ENCODE assay signal across 1 cellular context in genomic region chr10:132232553-132232949, GRCh38.
TF ChIP-seq lines count a peak whose summit lies in the region.

No MANE protein-coding gene starts in this region.

TF ChIP-seq in H1, 55 proteins besides CTCF, POLR2A, EP300 and RAD21:
- TF ChIP-seq SIRT6 (IDR thresholded peaks at IDR 0.05; ENCODE audit: low read length) (no peak), CBX8 (IDR thresholded peaks at IDR 0.05; ENCODE audit: borderline replicate concordance, low read depth, low read length) (no peak), EGR1 (IDR thresholded peaks at IDR 0.05; ENCODE audit: borderline replicate concordance, low read depth, low read length) (peak; percentile 83; the same call in 1 of the 2 replicates), CREB1 (IDR thresholded peaks at IDR 0.05) (no peak), HDAC2 (IDR thresholded peaks at IDR 0.05; ENCODE audit: borderline replicate concordance in 1 of 2, low read depth in 2 of 2, low read length in 2 of 2) (no peak)
- TF ChIP-seq, protein P1, sequence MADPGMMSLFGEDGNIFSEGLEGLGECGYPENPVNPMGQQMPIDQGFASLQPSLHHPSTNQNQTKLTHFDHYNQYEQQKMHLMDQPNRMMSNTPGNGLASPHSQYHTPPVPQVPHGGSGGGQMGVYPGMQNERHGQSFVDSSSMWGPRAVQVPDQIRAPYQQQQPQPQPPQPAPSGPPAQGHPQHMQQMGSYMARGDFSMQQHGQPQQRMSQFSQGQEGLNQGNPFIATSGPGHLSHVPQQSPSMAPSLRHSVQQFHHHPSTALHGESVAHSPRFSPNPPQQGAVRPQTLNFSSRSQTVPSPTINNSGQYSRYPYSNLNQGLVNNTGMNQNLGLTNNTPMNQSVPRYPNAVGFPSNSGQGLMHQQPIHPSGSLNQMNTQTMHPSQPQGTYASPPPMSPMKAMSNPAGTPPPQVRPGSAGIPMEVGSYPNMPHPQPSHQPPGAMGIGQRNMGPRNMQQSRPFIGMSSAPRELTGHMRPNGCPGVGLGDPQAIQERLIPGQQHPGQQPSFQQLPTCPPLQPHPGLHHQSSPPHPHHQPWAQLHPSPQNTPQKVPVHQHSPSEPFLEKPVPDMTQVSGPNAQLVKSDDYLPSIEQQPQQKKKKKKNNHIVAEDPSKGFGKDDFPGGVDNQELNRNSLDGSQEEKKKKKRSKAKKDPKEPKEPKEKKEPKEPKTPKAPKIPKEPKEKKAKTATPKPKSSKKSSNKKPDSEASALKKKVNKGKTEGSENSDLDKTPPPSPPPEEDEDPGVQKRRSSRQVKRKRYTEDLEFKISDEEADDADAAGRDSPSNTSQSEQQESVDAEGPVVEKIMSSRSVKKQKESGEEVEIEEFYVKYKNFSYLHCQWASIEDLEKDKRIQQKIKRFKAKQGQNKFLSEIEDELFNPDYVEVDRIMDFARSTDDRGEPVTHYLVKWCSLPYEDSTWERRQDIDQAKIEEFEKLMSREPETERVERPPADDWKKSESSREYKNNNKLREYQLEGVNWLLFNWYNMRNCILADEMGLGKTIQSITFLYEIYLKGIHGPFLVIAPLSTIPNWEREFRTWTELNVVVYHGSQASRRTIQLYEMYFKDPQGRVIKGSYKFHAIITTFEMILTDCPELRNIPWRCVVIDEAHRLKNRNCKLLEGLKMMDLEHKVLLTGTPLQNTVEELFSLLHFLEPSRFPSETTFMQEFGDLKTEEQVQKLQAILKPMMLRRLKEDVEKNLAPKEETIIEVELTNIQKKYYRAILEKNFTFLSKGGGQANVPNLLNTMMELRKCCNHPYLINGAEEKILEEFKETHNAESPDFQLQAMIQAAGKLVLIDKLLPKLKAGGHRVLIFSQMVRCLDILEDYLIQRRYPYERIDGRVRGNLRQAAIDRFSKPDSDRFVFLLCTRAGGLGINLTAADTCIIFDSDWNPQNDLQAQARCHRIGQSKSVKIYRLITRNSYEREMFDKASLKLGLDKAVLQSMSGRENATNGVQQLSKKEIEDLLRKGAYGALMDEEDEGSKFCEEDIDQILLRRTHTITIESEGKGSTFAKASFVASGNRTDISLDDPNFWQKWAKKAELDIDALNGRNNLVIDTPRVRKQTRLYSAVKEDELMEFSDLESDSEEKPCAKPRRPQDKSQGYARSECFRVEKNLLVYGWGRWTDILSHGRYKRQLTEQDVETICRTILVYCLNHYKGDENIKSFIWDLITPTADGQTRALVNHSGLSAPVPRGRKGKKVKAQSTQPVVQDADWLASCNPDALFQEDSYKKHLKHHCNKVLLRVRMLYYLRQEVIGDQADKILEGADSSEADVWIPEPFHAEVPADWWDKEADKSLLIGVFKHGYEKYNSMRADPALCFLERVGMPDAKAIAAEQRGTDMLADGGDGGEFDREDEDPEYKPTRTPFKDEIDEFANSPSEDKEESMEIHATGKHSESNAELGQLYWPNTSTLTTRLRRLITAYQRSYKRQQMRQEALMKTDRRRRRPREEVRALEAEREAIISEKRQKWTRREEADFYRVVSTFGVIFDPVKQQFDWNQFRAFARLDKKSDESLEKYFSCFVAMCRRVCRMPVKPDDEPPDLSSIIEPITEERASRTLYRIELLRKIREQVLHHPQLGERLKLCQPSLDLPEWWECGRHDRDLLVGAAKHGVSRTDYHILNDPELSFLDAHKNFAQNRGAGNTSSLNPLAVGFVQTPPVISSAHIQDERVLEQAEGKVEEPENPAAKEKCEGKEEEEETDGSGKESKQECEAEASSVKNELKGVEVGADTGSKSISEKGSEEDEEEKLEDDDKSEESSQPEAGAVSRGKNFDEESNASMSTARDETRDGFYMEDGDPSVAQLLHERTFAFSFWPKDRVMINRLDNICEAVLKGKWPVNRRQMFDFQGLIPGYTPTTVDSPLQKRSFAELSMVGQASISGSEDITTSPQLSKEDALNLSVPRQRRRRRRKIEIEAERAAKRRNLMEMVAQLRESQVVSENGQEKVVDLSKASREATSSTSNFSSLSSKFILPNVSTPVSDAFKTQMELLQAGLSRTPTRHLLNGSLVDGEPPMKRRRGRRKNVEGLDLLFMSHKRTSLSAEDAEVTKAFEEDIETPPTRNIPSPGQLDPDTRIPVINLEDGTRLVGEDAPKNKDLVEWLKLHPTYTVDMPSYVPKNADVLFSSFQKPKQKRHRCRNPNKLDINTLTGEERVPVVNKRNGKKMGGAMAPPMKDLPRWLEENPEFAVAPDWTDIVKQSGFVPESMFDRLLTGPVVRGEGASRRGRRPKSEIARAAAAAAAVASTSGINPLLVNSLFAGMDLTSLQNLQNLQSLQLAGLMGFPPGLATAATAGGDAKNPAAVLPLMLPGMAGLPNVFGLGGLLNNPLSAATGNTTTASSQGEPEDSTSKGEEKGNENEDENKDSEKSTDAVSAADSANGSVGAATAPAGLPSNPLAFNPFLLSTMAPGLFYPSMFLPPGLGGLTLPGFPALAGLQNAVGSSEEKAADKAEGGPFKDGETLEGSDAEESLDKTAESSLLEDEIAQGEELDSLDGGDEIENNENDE (IDR thresholded peaks at IDR 0.05; ENCODE audit: insufficient replicate concordance, low read length) = no peak
- TF ChIP-seq, protein P2, sequence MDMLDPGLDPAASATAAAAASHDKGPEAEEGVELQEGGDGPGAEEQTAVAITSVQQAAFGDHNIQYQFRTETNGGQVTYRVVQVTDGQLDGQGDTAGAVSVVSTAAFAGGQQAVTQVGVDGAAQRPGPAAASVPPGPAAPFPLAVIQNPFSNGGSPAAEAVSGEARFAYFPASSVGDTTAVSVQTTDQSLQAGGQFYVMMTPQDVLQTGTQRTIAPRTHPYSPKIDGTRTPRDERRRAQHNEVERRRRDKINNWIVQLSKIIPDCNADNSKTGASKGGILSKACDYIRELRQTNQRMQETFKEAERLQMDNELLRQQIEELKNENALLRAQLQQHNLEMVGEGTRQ (IDR thresholded peaks at IDR 0.05; ENCODE audit: low read length) = no peak
